22 cellular contexts compared by ENCODE assay signal in genomic region chr3:31255007-31255603, GRCh38.
"Had no signal": no experiment of that assay in that cellular context is flagged by ENCODE, and none has a peak within 500 bp of the region (broad histone marks: within the 10 kb centered on the region; RNA-seq: fewer than 3 reads in every experiment).

No MANE protein-coding gene starts in this region.

- DNase-seq: activated CD4-positive, alpha-beta T cell treated with anti-CD3 and anti-CD28 coated beads, Interleukin-2, amount 10 ng/mL, durations not matched to agents 24 days and 14 days; activated CD4-positive, CD25-positive, alpha-beta regulatory T cell; activated CD8-positive, alpha-beta T cell treated with anti-CD3 and anti-CD28 coated beads, Interleukin-2, amount 10 ng/mL, durations not matched to agents 7 days and 5 days; activated naive CD4-positive, alpha-beta T cell treated with Interleukin-2 at 50 U/mL for 16 hours; activated T-cell treated with anti-CD3 and anti-CD28 coated beads, Interleukin-2, amount 50 U/mL, for 24 hours; brain microvascular endothelial cell; central memory CD4-positive, alpha-beta T cell; colonic mucosa; foreskin melanocyte; glutamatergic neuron; hypothalamus; kidney; left ventricle myocardium inferior; naive thymus-derived CD8-positive, alpha-beta T cell; ovary; stimulated activated CD4-positive, alpha-beta T cell treated with anti-CD3 and anti-CD28 coated beads, Interleukin-4, amount 100 ng/mL, for 1 hour; stomach; T-helper 1 cell; T-helper 9 cell had no signal

- H3K4me1 ChIP-seq: colonic mucosa, left ventricle myocardium inferior, stomach had no signal

- H3K9me3 ChIP-seq: colonic mucosa, ovary, stomach had no signal

- H3K36me3 ChIP-seq: brain microvascular endothelial cell, colonic mucosa, left ventricle myocardium inferior, ovary, stomach had no signal

- H3K4me2 ChIP-seq: smooth muscle cell had no signal

- H3K27ac Mint-ChIP-seq: activated CD4-positive, alpha-beta T cell treated with anti-CD3 and anti-CD28 coated beads, Interleukin-2, amount 10 ng/mL, durations not matched to agents 24 days and 14 days; activated CD8-positive, alpha-beta T cell treated with anti-CD3 and anti-CD28 coated beads, Interleukin-2, amount 10 ng/mL, durations not matched to agents 7 days and 5 days; activated T-helper 2 cell treated with anti-CD3 and anti-CD28 coated beads, Interferon-gamma antibody, Interleukin-2, Interleukin-4, amounts not matched to agents 10 μg/mL and 5 μg/mL and 100 μg/mL, durations not matched to agents 14 hours and 24 hours and 36 hours had no signal

- H3K4me3 Mint-ChIP-seq: activated CD4-positive, alpha-beta T cell treated with anti-CD3 and anti-CD28 coated beads, Interleukin-2, amount 10 ng/mL, durations not matched to agents 24 days and 14 days; activated CD8-positive, alpha-beta T cell treated with anti-CD3 and anti-CD28 coated beads, Interleukin-2, amount 10 ng/mL, durations not matched to agents 7 days and 5 days; activated T-cell treated with anti-CD3 and anti-CD28 coated beads, Interleukin-2, amount 50 U/mL, for 24 hours; naive thymus-derived CD8-positive, alpha-beta T cell had no signal

- H3K27me3 Mint-ChIP-seq: activated CD4-positive, alpha-beta T cell treated with anti-CD3 and anti-CD28 coated beads, Interleukin-2, amount 10 ng/mL, durations not matched to agents 24 days and 14 days; activated T-cell treated with anti-CD3 and anti-CD28 coated beads, Interleukin-2, amount 50 U/mL, for 24 hours; naive thymus-derived CD8-positive, alpha-beta T cell had no signal

- H3K27me3 ChIP-seq: brain microvascular endothelial cell, colonic mucosa, ovary, stomach had no signal

- H3K4me3 ChIP-seq: colonic mucosa, left ventricle myocardium inferior, ovary, smooth muscle cell, stomach had no signal

- H3K27ac ChIP-seq: brain microvascular endothelial cell, colonic mucosa, left ventricle myocardium inferior, ovary, stomach had no signal

- ATAC-seq: activated CD8-positive, alpha-beta T cell treated with anti-CD3 and anti-CD28 coated beads, Interleukin-2, amount 10 ng/mL, durations not matched to agents 7 days and 5 days; naive thymus-derived CD8-positive, alpha-beta T cell; sciatic nerve had no signal
